In the genomic region with DNA sequence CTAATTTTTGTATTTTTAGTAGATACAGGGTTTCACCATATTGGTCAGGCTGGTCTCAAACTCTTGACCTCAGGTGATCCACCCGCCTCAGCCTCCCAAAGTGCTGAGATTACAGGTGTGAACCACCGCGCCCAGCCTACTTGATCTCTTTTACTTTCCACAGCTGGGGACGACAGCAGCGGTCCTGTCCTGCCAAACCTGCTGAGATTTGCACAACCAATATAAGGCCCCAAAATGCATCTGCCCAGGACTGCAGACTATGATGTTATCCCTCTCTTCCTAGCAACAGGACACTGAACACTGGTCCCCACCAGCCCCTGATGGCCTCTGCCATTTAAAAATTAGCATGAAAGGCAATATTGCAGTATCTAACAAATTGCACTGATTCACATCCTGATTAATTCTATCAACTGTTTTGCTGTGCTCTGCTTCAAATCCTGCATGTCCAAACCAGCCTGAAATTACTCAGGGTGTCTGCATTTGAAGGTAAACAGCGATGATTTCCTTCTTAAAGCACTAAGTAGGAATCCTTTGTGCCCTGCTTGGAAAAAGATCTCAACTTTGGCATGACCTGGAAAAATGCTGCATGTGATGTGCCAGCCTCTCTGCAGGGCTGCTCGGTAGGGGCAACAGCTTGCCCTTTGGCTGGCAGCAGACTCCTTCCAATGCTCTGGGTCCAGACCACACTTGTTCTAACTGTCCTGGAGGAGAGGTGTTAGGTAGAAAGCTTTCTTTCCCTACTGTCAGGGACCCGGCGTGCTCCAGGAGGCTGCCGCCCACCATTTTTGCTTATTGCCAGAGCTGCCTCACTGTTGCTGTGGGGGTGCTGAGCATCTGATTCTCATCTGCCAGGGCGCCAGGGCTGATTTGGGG, we compare ENCODE assay signal across 18 cellular contexts. TPM values are rescaled to one million over a fixed set of nuclear protein-coding genes. Genes with fewer than 3 reads are reported as not detected.
DNase-seq lines count a peak whose midpoint lies in the region; ATAC-seq, FAIRE-seq and TF ChIP-seq lines count a peak whose summit lies in the region.
"Had no signal": no experiment of that assay in that cellular context is flagged by ENCODE, and none has a peak within 500 bp of the region (broad histone marks: within the 10 kb centered on the region; RNA-seq: fewer than 3 reads in every experiment).

No MANE protein-coding gene starts in this region.

- H3K4me3 Mint-ChIP-seq in neural progenitor cell: no peak overlapping the region
- H3K4me3 Mint-ChIP-seq: B cell; CD4-positive, alpha-beta T cell had no signal

- TF ChIP-seq POLR2A in GM12891 (IDR thresholded peaks at IDR 0.05; ENCODE audit: low read depth, low read length): no peak

- H2AFZ ChIP-seq in mammary epithelial cell (ENCODE audit: low read depth, low read length) (peak overlapping the region; percentile 83), neural progenitor cell (replicated peaks) (no peak overlapping the region)

- no peaks in the 10 kb centered on the region for H3K36me3 Mint-ChIP-seq in neural progenitor cell

- H3K4me1 Mint-ChIP-seq in neural progenitor cell: peaks cover 31% of the 10 kb centered on the region
- H3K4me1 Mint-ChIP-seq: B cell had no signal

- in situ Hi-C loops in mammary epithelial cell (cut with MboI; ENCODE audit: low sequenced_read_pairs in 2 of 2): no loop called here

- H3K9me3 ChIP-seq in mammary epithelial cell (replicated peaks; ENCODE audit: insufficient read depth, low read length) (no peaks in the 10 kb centered on the region), esophagus (ENCODE audit: control insufficient read depth in 2 of 2, insufficient read depth in 1 of 2, low read depth in 1 of 2, low read length in 1 of 2) (no peaks in the 10 kb centered on the region), neural progenitor cell (ENCODE audit: low read depth) (no peaks in the 10 kb centered on the region)

- H3K4me2 ChIP-seq in mammary epithelial cell (ENCODE audit: insufficient read depth, low read depth, low read length) (peak overlapping the region; percentile 71), neural progenitor cell (no peak overlapping the region)

- H3F3A ChIP-seq in neural progenitor cell (ENCODE audit: low read depth): peaks cover 9% of the 10 kb centered on the region

- no peaks in the 10 kb centered on the region for H3K79me2 ChIP-seq in mammary epithelial cell (ENCODE audit: insufficient read depth, low read length)
- no peaks in the 10 kb centered on the region for H3K79me2 ChIP-seq in neural progenitor cell (ENCODE audit: low read depth)

- 58% methylated on average over 9 of the region's 11 CpGs for WGBS in mammary epithelial cell (ENCODE audit: low coverage, missing lambda C conversion rate)
- 52 to 73% methylated on average over 11 of the region's 11 CpGs for WGBS in esophagus, 2 donors

- H3K36me3 ChIP-seq in mammary epithelial cell (ENCODE audit: insufficient read depth, low read length) (no peaks in the 10 kb centered on the region), esophagus (ENCODE audit: control insufficient read depth in 2 of 2, insufficient read depth in 2 of 2, low read length in 1 of 2) (no peaks in the 10 kb centered on the region), neural progenitor cell (no peaks in the 10 kb centered on the region)

- H3K27me3 ChIP-seq in mammary epithelial cell (ENCODE audit: insufficient read depth, low read length) (no peaks in the 10 kb centered on the region), esophagus (ENCODE audit: control insufficient read depth in 1 of 2, insufficient read depth in 2 of 2, low read length in 2 of 2) (no peaks in the 10 kb centered on the region), neural progenitor cell (peaks cover 13% of the 10 kb centered on the region)

- H3K27me3 Mint-ChIP-seq in neural progenitor cell (ENCODE audit: insufficient read depth, low read depth): peaks cover 14% of the 10 kb centered on the region
- H3K27me3 Mint-ChIP-seq: CD4-positive, alpha-beta T cell had no signal

- BruUV-seq in mammary epithelial cell (replicated peaks; lab: Mats Ljungman, UMichigan): no TSS peak

- FAIRE-seq in RCC 7860 (lab: Jason Lieb, UNC) (no peak), GM12891 (lab: Jason Lieb, UNC) (no peak)
- FAIRE-seq: GM12878, GM19239 had no signal

- CTCF ChIA-PET in mammary epithelial cell (lab: Charles Lee; ENCODE audit: low non-redundant PET): no interaction called here

- TF ChIP-seq CTCF in mammary epithelial cell (conservative IDR thresholded peaks at IDR 0.05 in 1 of 2, IDR thresholded peaks at IDR 0.05 in 1 of 2; ENCODE audit: extremely low read depth in 1 of 2, insufficient read depth in 1 of 2, low read depth in 1 of 2, low read length in 2 of 2): no peak
- no peak for TF ChIP-seq CTCF in neural progenitor cell (IDR thresholded peaks at IDR 0.05)

- DNase-seq in HPDE6-E6E7 (ENCODE audit: extremely low spot score) (peak; percentile 68), mammary epithelial cell (peak; percentile 75), neural progenitor cell (ENCODE audit: low spot score) (no peak), RCC 7860 (ENCODE audit: low spot score) (no peak), GM12891 (ENCODE audit: insufficient read length, low spot score) (no peak)
- DNase-seq: ACHN; C1 segment of cervical spinal cord; Calu3; CD4-positive, alpha-beta T cell; DMS 273 treated with DMSO at 0.1 percent for 48 hours; H7; IMR-90 had no signal

- no peak overlapping the region for H3K9ac ChIP-seq in mammary epithelial cell (ENCODE audit: insufficient read depth, low read length)
- H3K9ac ChIP-seq in neural progenitor cell: no peak overlapping the region

- dilution Hi-C loops in mammary epithelial cell (cut with HindIII; ENCODE audit: low sequenced_read_pairs): no loop called here

- H3K27ac Mint-ChIP-seq in neural progenitor cell: peak overlapping the region; percentile 65
- H3K27ac Mint-ChIP-seq: B cell; CD4-positive, alpha-beta T cell had no signal

- H3K27ac ChIP-seq in mammary epithelial cell (ENCODE audit: insufficient read depth, low read depth, low read length) (peak overlapping the region; percentile 32), esophagus (ENCODE audit: low read depth in 2 of 2, low read length in 1 of 2) (peak overlapping the region; percentile 14 to 62), neural progenitor cell (no peak overlapping the region)

- no peaks in the 10 kb centered on the region for H3K9me3 Mint-ChIP-seq in neural progenitor cell
- H3K9me3 Mint-ChIP-seq: CD4-positive, alpha-beta T cell had no signal

- intact Hi-C loops in mammary epithelial cell (cut with micrococcal nuclease): no loop called here

- ATAC-seq in GM18873 (IDR thresholded peaks at IDR 0.05; ENCODE audit: low FRiP score, unreplicated experiment): no peak
- no peak for ATAC-seq in GM21381 (IDR thresholded peaks at IDR 0.05; ENCODE audit: unreplicated experiment)
- ATAC-seq: GM12878 had no signal

- H4K20me1 ChIP-seq in mammary epithelial cell (ENCODE audit: insufficient read depth, low read length) (no peaks in the 10 kb centered on the region), neural progenitor cell (ENCODE audit: low read depth) (no peaks in the 10 kb centered on the region)

- peaks cover 15% of the 10 kb centered on the region for H3K4me1 ChIP-seq in mammary epithelial cell (ENCODE audit: insufficient read depth, low read length)
- H3K4me1 ChIP-seq in esophagus (ENCODE audit: control insufficient read depth in 2 of 2, insufficient read depth in 2 of 2, low read length in 1 of 2): peaks cover 0 to 5% of the 10 kb centered on the region in 2 donors
- H3K4me1 ChIP-seq in neural progenitor cell: peaks cover 12% of the 10 kb centered on the region

- H3K4me3 ChIP-seq in mammary epithelial cell (replicated peaks in 1 of 3; ENCODE audit: insufficient read depth in 1 of 3, low read depth in 2 of 3, low read length in 3 of 3) (no peak overlapping the region), esophagus (ENCODE audit: low read depth in 1 of 2, low read length in 2 of 2) (no peak overlapping the region), neural progenitor cell (no peak overlapping the region)
- H3K4me3 ChIP-seq: GM12878 had no signal

TF ChIP-seq in GM12891, 5 proteins besides CTCF, POLR2A, EP300 and RAD21:
- no peak for TF ChIP-seq POU2F2 (IDR thresholded peaks at IDR 0.05; ENCODE audit: low read depth, low read length)
- no peak for TF ChIP-seq TAF1 (IDR thresholded peaks at IDR 0.05; ENCODE audit: low read depth, low read length)
- TF ChIP-seq POLR2AphosphoS5 (IDR thresholded peaks at IDR 0.05; ENCODE audit: low read depth, low read length): no peak
- no peak for TF ChIP-seq PAX5 (IDR thresholded peaks at IDR 0.05; ENCODE audit: insufficient read depth, low read length, severe bottlenecking)
- TF ChIP-seq SPI1 (IDR thresholded peaks at IDR 0.05; ENCODE audit: low read depth, low read length): no peak

RNA-seq across cellular contexts. Expression of gene PXDC1, which starts 27.4 kb away (rescaled TPM):
- 100 to 1,000 TPM in 1 of 2 donors, 10 to 100 TPM in 1; 40.4 to 180 TPM for total RNA-seq in mammary epithelial cell
- 12.1 TPM for polyA plus RNA-seq in mammary epithelial cell
- polyA minus RNA-seq in mammary epithelial cell: 10.3 TPM
- polyA plus RNA-seq in esophagus: 10 to 100 TPM; 10.0 to 13.1 TPM
- 1.5 and 2.0 TPM in 2 replicates for total RNA-seq in neural progenitor cell (ENCODE audit: low replicate concordance)
- polyA plus RNA-seq in GM12891 (2012; ENCODE audit: low read depth, missing spikeins): 0.22 TPM

Comparison
In these comparisons a context has a peak if more than half of its experiments do, and no peak if none do; other contexts are left out.
1. DNase-seq: peak in HPDE6-E6E7 (single experiment) and mammary epithelial cell (single experiment); none in neural progenitor cell (single experiment), RCC 7860 (single experiment) and GM12891 (single experiment).
2. RNA of gene PXDC1, which starts 27.4 kb away (total RNA-seq): 40.4 to 180 TPM in mammary epithelial cell; 1.5 to 2.0 TPM in neural progenitor cell; every median in the first group is over 10 times any median in the second.